Comparison of ENCODE assay signal across 19 cellular contexts in the genomic region with DNA sequence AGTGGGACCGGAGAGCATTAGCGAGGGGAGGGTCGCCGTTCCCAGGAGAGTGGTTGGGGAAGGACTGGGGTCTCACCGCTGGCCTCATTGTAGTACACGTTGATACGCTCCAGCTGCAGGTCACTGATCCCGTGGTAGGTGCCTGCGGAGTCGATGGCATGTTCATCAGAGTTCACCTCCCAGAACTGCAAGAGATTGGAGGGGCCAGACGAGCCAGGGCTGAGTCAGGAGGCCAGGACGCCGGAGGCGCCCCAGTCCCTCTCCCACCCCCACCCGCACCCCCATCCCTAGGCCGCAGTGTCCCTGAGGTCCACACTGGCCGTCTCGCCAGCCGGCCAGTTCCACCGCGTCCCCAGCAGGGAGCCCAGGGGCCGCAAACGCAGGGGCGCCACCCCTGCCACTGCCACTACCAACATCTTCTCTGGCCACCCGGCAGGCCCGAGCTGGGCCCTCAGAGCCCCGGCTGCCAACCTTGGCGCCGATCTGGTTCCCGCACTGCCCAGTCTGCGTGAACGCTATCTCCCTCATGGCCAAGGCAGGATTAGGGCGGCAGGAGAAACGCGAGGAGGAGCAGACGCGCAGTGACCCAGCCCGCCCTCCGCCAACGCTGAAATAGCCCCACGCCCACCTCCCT.
A peak's percentile ranks its signal among the peaks of the same experiment; 100 is the strongest.
DNase-seq lines count a peak whose midpoint lies in the region; ATAC-seq and TF ChIP-seq lines count a peak whose summit lies in the region.
"Had no signal": no experiment of that assay in that cellular context is flagged by ENCODE, and none has a peak within 500 bp of the region (broad histone marks: within the 10 kb centered on the region; RNA-seq: fewer than 3 reads in every experiment).

No MANE protein-coding gene starts in this region.

- H2AK5ac ChIP-seq in neuronal stem cell (ENCODE audit: low read depth, low read length): no peak overlapping the region

- no peak overlapping the region for H3K4me3 ChIP-seq in SK-N-SH (ENCODE audit: low read depth in 2 of 2, low read length in 1 of 2)
- H3K4me3 ChIP-seq in H7 (ENCODE audit: insufficient read depth, low read depth, low read length): no peak overlapping the region
- no peak overlapping the region for H3K4me3 ChIP-seq in neuronal stem cell (ENCODE audit: low read length in 2 of 2)
- no peak overlapping the region for H3K4me3 ChIP-seq in upper lobe of right lung
- H3K4me3 ChIP-seq: BLaER1 had no signal

- H3K79me2 ChIP-seq in SK-N-SH (ENCODE audit: insufficient read depth): no peaks in the 10 kb centered on the region

- H2AFZ ChIP-seq in SK-N-SH (ENCODE audit: low read depth): no peak overlapping the region
- no peak overlapping the region for H2AFZ ChIP-seq in neuronal stem cell (ENCODE audit: low read length)

- H3K4me2 ChIP-seq in SK-N-SH (no peak overlapping the region), neuronal stem cell (ENCODE audit: insufficient read depth, low read length, poor library complexity, severe bottlenecking) (no peak overlapping the region)
- H3K4me2 ChIP-seq: BLaER1 had no signal

- H4K8ac ChIP-seq in neuronal stem cell (ENCODE audit: low read depth, low read length): peak overlapping the region; percentile 65

- H2BK12ac ChIP-seq in neuronal stem cell (ENCODE audit: low read length): no peak overlapping the region

- H2BK120ac ChIP-seq in neuronal stem cell (ENCODE audit: low read depth, low read length): no peak overlapping the region

- no peak overlapping the region for H4K91ac ChIP-seq in neuronal stem cell (ENCODE audit: low read depth, low read length, poor library complexity)

- H3K79me1 ChIP-seq in neuronal stem cell (ENCODE audit: low read depth, low read length): no peaks in the 10 kb centered on the region

- 27% methylated on average over 16 of the region's 41 CpGs for WGBS in SK-N-SH (ENCODE audit: low lambda C conversion rate)
- no CpG with 5 or more reads among the region's 41 CpGs for WGBS in neuronal stem cell (ENCODE audit: extremely low coverage in 2 of 2, insufficient read length in 2 of 2, insufficient replicate concordance in 1 of 2), 2 donors

- no peaks in the 10 kb centered on the region for H3K36me3 ChIP-seq in SK-N-SH (replicated peaks in 1 of 2; ENCODE audit: control insufficient read depth in 1 of 2, insufficient read depth in 2 of 2, low read length in 1 of 2)
- H3K36me3 ChIP-seq in H7 (replicated peaks; ENCODE audit: control insufficient read depth, insufficient read depth, low read length): no peaks in the 10 kb centered on the region
- no peaks in the 10 kb centered on the region for H3K36me3 ChIP-seq in neuronal stem cell (replicated peaks in 1 of 2; ENCODE audit: control insufficient read depth in 2 of 2, insufficient read depth in 2 of 2, low read length in 2 of 2)
- no peaks in the 10 kb centered on the region for H3K36me3 ChIP-seq in upper lobe of right lung
- H3K36me3 ChIP-seq: BLaER1 had no signal

- H3K4me1 Mint-ChIP-seq in immature natural killer cell (no peaks in the 10 kb centered on the region), MCF 10A (ENCODE audit: insufficient read depth, unreplicated experiment) (no peaks in the 10 kb centered on the region)
- H3K4me1 Mint-ChIP-seq: B cell; CD4-positive, CD25-positive, alpha-beta regulatory T cell had no signal

- no peaks in the 10 kb centered on the region for H3K9me2 ChIP-seq in SK-N-SH

- H3K27ac ChIP-seq in SK-N-SH (ENCODE audit: low read depth in 2 of 2, low read length in 1 of 2) (no peak overlapping the region), neuronal stem cell (replicated peaks; ENCODE audit: low read length) (no peak overlapping the region), upper lobe of right lung (no peak overlapping the region)
- H3K27ac ChIP-seq: 22Rv1, BLaER1, C4-2B had no signal

- no peak for TF ChIP-seq EP300 in SK-N-SH (IDR thresholded peaks at IDR 0.05; ENCODE audit: borderline replicate concordance in 1 of 2, low read depth in 1 of 2, low read length in 1 of 2)

- TF ChIP-seq RAD21 in SK-N-SH (IDR thresholded peaks at IDR 0.05; ENCODE audit: low read length): no peak

- H3K9me3 Mint-ChIP-seq in immature natural killer cell: peaks cover 0 to 3% (median 0%) of the 10 kb centered on the region in 6 donors
- H3K9me3 Mint-ChIP-seq in MCF 10A (ENCODE audit: unreplicated experiment): peaks cover 15% of the 10 kb centered on the region
- H3K9me3 Mint-ChIP-seq: CD8-positive, alpha-beta T cell had no signal

- H3K9ac ChIP-seq in SK-N-SH (no peak overlapping the region), neuronal stem cell (ENCODE audit: low read depth, low read length, poor library complexity) (peak overlapping the region; percentile 30)
- H3K9ac ChIP-seq: BLaER1 had no signal

- H3K23ac ChIP-seq in neuronal stem cell (ENCODE audit: low read depth, low read length, poor library complexity): no peak overlapping the region

- ATAC-seq in SK-N-SH treated with all-trans-retinoic acid at 6 μM for 48 hours: no peak
- peak; percentile 23 for ATAC-seq in upper lobe of right lung
- ATAC-seq in omental fat pad (ENCODE audit: low FRiP score): no peak
- ATAC-seq: CD8-positive, alpha-beta T cell had no signal

- H2BK5ac ChIP-seq in neuronal stem cell (ENCODE audit: low read length): no peak overlapping the region

- H3K4ac ChIP-seq in neuronal stem cell (ENCODE audit: low read length): no peak overlapping the region

- H3F3A ChIP-seq in SK-N-SH (replicated peaks; ENCODE audit: insufficient read depth): no peaks in the 10 kb centered on the region

- CTCF ChIA-PET in SK-N-SH (lab: Yijun Ruan, JAX) (no interaction called here), MCF 10A (lab: Yijun Ruan, JAX) (interaction anchor here (1.1 kb wide), 1 partner anchor 9 kb away, joined by 3 read pairs; no protein-coding TSS in a partner anchor)

- H3K27me3 ChIP-seq in SK-N-SH (ENCODE audit: insufficient read depth) (no peaks in the 10 kb centered on the region), H7 (ENCODE audit: control insufficient read depth, insufficient read depth, low read length) (no peaks in the 10 kb centered on the region), neuronal stem cell (ENCODE audit: control insufficient read depth in 3 of 3, insufficient read depth in 3 of 3, low read depth in 1 of 3, low read length in 3 of 3) (no peaks in the 10 kb centered on the region), upper lobe of right lung (no peaks in the 10 kb centered on the region)
- H3K27me3 ChIP-seq: BLaER1 had no signal

- POLR2A ChIA-PET in SK-N-SH (lab: Yijun Ruan, JAX): no interaction called here
- POLR2A ChIA-PET in MCF 10A (lab: Yijun Ruan, JAX): no interaction called here

- DNase-seq in SK-N-SH: peak; percentile 4
- peak; percentile 7 for DNase-seq in H7
- no peak for DNase-seq in neuronal stem cell (ENCODE audit: low spot score)
- no peak for DNase-seq in upper lobe of right lung
- DNase-seq in immature natural killer cell: no peak
- DNase-seq in omental fat pad (ENCODE audit: low spot score): no peak
- DNase-seq in MCF 10A (ENCODE audit: unreplicated experiment): no peak
- DNase-seq: Caco-2; CD4-positive, CD25-positive, alpha-beta regulatory T cell; DMS153; DND-41; GOT3; HCEC 1CT had no signal

- no peaks in the 10 kb centered on the region for H3K4me1 ChIP-seq in SK-N-SH (ENCODE audit: control insufficient read depth in 1 of 2, insufficient read depth in 2 of 2, low read depth in 1 of 2, low read length in 1 of 2)
- H3K4me1 ChIP-seq in neuronal stem cell (ENCODE audit: control insufficient read depth in 2 of 2, insufficient read depth in 1 of 2, low read depth in 1 of 2, low read length in 2 of 2): no peaks in the 10 kb centered on the region
- H3K4me1 ChIP-seq in upper lobe of right lung: no peaks in the 10 kb centered on the region
- H3K4me1 ChIP-seq: BLaER1, Caco-2 had no signal

- H4K20me1 ChIP-seq in SK-N-SH (ENCODE audit: insufficient read depth): no peaks in the 10 kb centered on the region
- H4K20me1 ChIP-seq: BLaER1 had no signal

- H3K27ac Mint-ChIP-seq in immature natural killer cell: no peak overlapping the region
- no peak overlapping the region for H3K27ac Mint-ChIP-seq in MCF 10A (ENCODE audit: low read depth, unreplicated experiment)
- H3K27ac Mint-ChIP-seq: B cell; CD4-positive, CD25-positive, alpha-beta regulatory T cell; CD8-positive, alpha-beta T cell had no signal

- TF ChIP-seq CTCF in SK-N-SH (IDR thresholded peaks at IDR 0.05): no peak
- no peak for TF ChIP-seq CTCF in upper lobe of right lung (IDR thresholded peaks at IDR 0.05)
- no peak for TF ChIP-seq CTCF in omental fat pad (IDR thresholded peaks at IDR 0.05)
- no peak for TF ChIP-seq CTCF in MCF 10A (IDR thresholded peaks at IDR 0.05; ENCODE audit: unreplicated experiment)

- no TSS peak for BruUV-seq in MCF 10A (replicated peaks; lab: Mats Ljungman, UMichigan)

- H3K36me3 Mint-ChIP-seq in immature natural killer cell: no peaks in the 10 kb centered on the region
- H3K36me3 Mint-ChIP-seq in MCF 10A (ENCODE audit: insufficient read depth, unreplicated experiment): no peaks in the 10 kb centered on the region
- H3K36me3 Mint-ChIP-seq: CD4-positive, CD25-positive, alpha-beta regulatory T cell; CD8-positive, alpha-beta T cell had no signal

- H2BK15ac ChIP-seq in neuronal stem cell (ENCODE audit: low read length): no peak overlapping the region

- no peak overlapping the region for H3K4me3 Mint-ChIP-seq in immature natural killer cell
- H3K4me3 Mint-ChIP-seq in MCF 10A (ENCODE audit: unreplicated experiment): no peak overlapping the region
- H3K4me3 Mint-ChIP-seq: B cell; CD4-positive, CD25-positive, alpha-beta regulatory T cell; CD8-positive, alpha-beta T cell had no signal

- H3K14ac ChIP-seq in neuronal stem cell (ENCODE audit: low read length): no peak overlapping the region

- no peaks in the 10 kb centered on the region for H3K9me3 ChIP-seq in SK-N-SH
- H3K9me3 ChIP-seq in neuronal stem cell (replicated peaks in 1 of 2; ENCODE audit: control insufficient read depth in 2 of 2, insufficient read depth in 1 of 2, low read depth in 1 of 2, low read length in 2 of 2): peaks cover 0 to 23% of the 10 kb centered on the region in 2 donors
- H3K9me3 ChIP-seq in upper lobe of right lung: no peaks in the 10 kb centered on the region
- H3K9me3 ChIP-seq: BLaER1, Caco-2 had no signal

- intact Hi-C loops in upper lobe of right lung (cut with DNase I): no loop called here
- intact Hi-C loops in MCF 10A (cut with micrococcal nuclease): no loop called here

- H3K27me3 Mint-ChIP-seq in immature natural killer cell (ENCODE audit: low read depth in 3 of 3) (no peaks in the 10 kb centered on the region), MCF 10A (ENCODE audit: insufficient read depth, unreplicated experiment) (no peaks in the 10 kb centered on the region)
- H3K27me3 Mint-ChIP-seq: B cell; CD4-positive, CD25-positive, alpha-beta regulatory T cell had no signal

- H3K18ac ChIP-seq in neuronal stem cell (ENCODE audit: low read length): no peak overlapping the region

Comparison
In these comparisons a context has a peak if more than half of its experiments do, and no peak if none do; other contexts are left out.
1. DNase-seq: peak in SK-N-SH (single experiment) and H7 (single experiment); none in neuronal stem cell (single experiment), upper lobe of right lung (single experiment), immature natural killer cell (0 of 3), omental fat pad (single experiment) and MCF 10A (single experiment).